ENCODE assay signal across 14 cellular contexts in genomic region chr3:158127250-158128219, GRCh38. TPM values are rescaled to one million over a fixed set of nuclear protein-coding genes. Genes with fewer than 3 reads are reported as not detected.
DNase-seq lines count a peak whose midpoint lies in the region; ATAC-seq and TF ChIP-seq lines count a peak whose summit lies in the region.
"Had no signal": no experiment of that assay in that cellular context is flagged by ENCODE, and none has a peak within 500 bp of the region (broad histone marks: within the 10 kb centered on the region; RNA-seq: fewer than 3 reads in every experiment).

No MANE protein-coding gene starts in this region.

- no peak overlapping the region for H3K23ac ChIP-seq in neuronal stem cell (ENCODE audit: low read depth, low read length, poor library complexity)

- no peak overlapping the region for H4K8ac ChIP-seq in neuronal stem cell (ENCODE audit: low read depth, low read length)

- H3K14ac ChIP-seq in neuronal stem cell (ENCODE audit: low read length): no peak overlapping the region

- no peak overlapping the region for H2BK5ac ChIP-seq in neuronal stem cell (ENCODE audit: low read length)

- POLR2A ChIA-PET in RWPE1 (lab: Yijun Ruan, JAX; ENCODE audit: low non-redundant PET): no interaction called here

- H3K36me3 Mint-ChIP-seq in HFFc6 (ENCODE audit: low read depth) (peaks cover 69% of the 10 kb centered on the region), neural progenitor cell (peaks cover 62% of the 10 kb centered on the region)

- no peak overlapping the region for H4K91ac ChIP-seq in neuronal stem cell (ENCODE audit: low read depth, low read length, poor library complexity)

- H3K4me3 Mint-ChIP-seq in HFFc6 (no peak overlapping the region), neural progenitor cell (no peak overlapping the region)

- H3K4me1 Mint-ChIP-seq in HFFc6 (ENCODE audit: low read depth) (peaks cover 7% of the 10 kb centered on the region), neural progenitor cell (no peaks in the 10 kb centered on the region)

- no peak overlapping the region for H2AK5ac ChIP-seq in neuronal stem cell (ENCODE audit: low read depth, low read length)

- H3K4ac ChIP-seq in neuronal stem cell (ENCODE audit: low read length): no peak overlapping the region

- no CpG with 5 or more reads among the region's 3 CpGs for WGBS in neuronal stem cell (ENCODE audit: extremely low coverage in 2 of 2, insufficient read length in 2 of 2, insufficient replicate concordance in 1 of 2), 2 donors

- H3K27me3 Mint-ChIP-seq in HFFc6 (ENCODE audit: insufficient read depth) (no peaks in the 10 kb centered on the region), neural progenitor cell (ENCODE audit: insufficient read depth, low read depth) (no peaks in the 10 kb centered on the region)

- H3K18ac ChIP-seq in neuronal stem cell (ENCODE audit: low read length): no peak overlapping the region

- H3K4me3 ChIP-seq in neural progenitor cell: no peak overlapping the region
- no peak overlapping the region for H3K4me3 ChIP-seq in neuronal stem cell (ENCODE audit: low read length in 2 of 2)
- H3K4me3 ChIP-seq: body of pancreas had no signal

- H2BK120ac ChIP-seq in neuronal stem cell (ENCODE audit: low read depth, low read length): no peak overlapping the region

- H3K79me2 ChIP-seq in neural progenitor cell (ENCODE audit: low read depth): peaks cover 5% of the 10 kb centered on the region

- ATAC-seq in GM19035 (IDR thresholded peaks at IDR 0.05; ENCODE audit: unreplicated experiment) (no peak), HG02884 (IDR thresholded peaks at IDR 0.05; ENCODE audit: unreplicated experiment) (no peak)
- ATAC-seq: body of pancreas had no signal

- H3K27ac Mint-ChIP-seq in HFFc6 (peak overlapping the region; percentile 20; the same call in 1 of the 2 replicates), neural progenitor cell (no peak overlapping the region)

- DNase-seq in EH (ENCODE audit: low read depth) (peak; percentile 46), HFFc6 (peak; percentile 13), RWPE1 (ENCODE audit: low spot score) (peak; percentile 36), fibroblast of peridontal ligament (ENCODE audit: extremely low read depth) (peak; percentile 31), neural progenitor cell (ENCODE audit: low spot score) (no peak), neuronal stem cell (ENCODE audit: low spot score) (no peak)
- DNase-seq: body of pancreas, COR-L47, NCI-H2081, retina had no signal

- H3K4me1 ChIP-seq in neural progenitor cell (no peaks in the 10 kb centered on the region), neuronal stem cell (ENCODE audit: control insufficient read depth in 2 of 2, insufficient read depth in 1 of 2, low read depth in 1 of 2, low read length in 2 of 2) (no peaks in the 10 kb centered on the region)
- H3K4me1 ChIP-seq: body of pancreas had no signal

- H3K9me3 ChIP-seq in neural progenitor cell (ENCODE audit: low read depth) (no peaks in the 10 kb centered on the region), neuronal stem cell (replicated peaks in 1 of 2; ENCODE audit: control insufficient read depth in 2 of 2, insufficient read depth in 1 of 2, low read depth in 1 of 2, low read length in 2 of 2) (peaks cover 0 to 13% of the 10 kb centered on the region in 2 donors)
- H3K9me3 ChIP-seq: body of pancreas had no signal

- H2AFZ ChIP-seq in neural progenitor cell (replicated peaks): no peak overlapping the region
- no peak overlapping the region for H2AFZ ChIP-seq in neuronal stem cell (ENCODE audit: low read length)

- H3K9ac ChIP-seq in neural progenitor cell (no peak overlapping the region), neuronal stem cell (ENCODE audit: low read depth, low read length, poor library complexity) (no peak overlapping the region)

- H3K27me3 ChIP-seq in neural progenitor cell (no peaks in the 10 kb centered on the region), neuronal stem cell (ENCODE audit: control insufficient read depth in 3 of 3, insufficient read depth in 3 of 3, low read depth in 1 of 3, low read length in 3 of 3) (no peaks in the 10 kb centered on the region)
- H3K27me3 ChIP-seq: body of pancreas had no signal

- H3F3A ChIP-seq in neural progenitor cell (ENCODE audit: low read depth): no peaks in the 10 kb centered on the region

- no peak overlapping the region for H2BK12ac ChIP-seq in neuronal stem cell (ENCODE audit: low read length)

- no peaks in the 10 kb centered on the region for H3K79me1 ChIP-seq in neuronal stem cell (ENCODE audit: low read depth, low read length)

- no peak overlapping the region for H3K4me2 ChIP-seq in neural progenitor cell
- H3K4me2 ChIP-seq in neuronal stem cell (ENCODE audit: insufficient read depth, low read length, poor library complexity, severe bottlenecking): no peak overlapping the region

- no peak overlapping the region for H2BK15ac ChIP-seq in neuronal stem cell (ENCODE audit: low read length)

- H4K20me1 ChIP-seq in neural progenitor cell (ENCODE audit: low read depth): no peaks in the 10 kb centered on the region

- H3K9me3 Mint-ChIP-seq in HFFc6: no peaks in the 10 kb centered on the region
- peaks cover 2% of the 10 kb centered on the region for H3K9me3 Mint-ChIP-seq in neural progenitor cell

- H3K27ac ChIP-seq in RWPE1: no peak overlapping the region
- no peak overlapping the region for H3K27ac ChIP-seq in neural progenitor cell
- no peak overlapping the region for H3K27ac ChIP-seq in neuronal stem cell (replicated peaks; ENCODE audit: low read length)
- H3K27ac ChIP-seq: body of pancreas had no signal

- CTCF ChIA-PET in RWPE1 (lab: Yijun Ruan, JAX): no interaction called here

- no peaks in the 10 kb centered on the region for H3K36me3 ChIP-seq in neural progenitor cell
- H3K36me3 ChIP-seq in neuronal stem cell (replicated peaks in 1 of 2; ENCODE audit: control insufficient read depth in 2 of 2, insufficient read depth in 2 of 2, low read length in 2 of 2): peaks cover 4 to 64% of the 10 kb centered on the region in 2 donors

- TF ChIP-seq CTCF in HFFc6 (IDR thresholded peaks at IDR 0.05) (no peak), RWPE1 (conservative IDR thresholded peaks at IDR 0.05; ENCODE audit: low read depth) (no peak), neural progenitor cell (IDR thresholded peaks at IDR 0.05) (no peak)

RNA-seq across cellular contexts. Expression of gene RSRC1, which starts 17.6 kb away (rescaled TPM):
- total RNA-seq in HFFc6 (2021; fragmentation: NEBNext Ultra II Directional; extraction: Animal tissue kit (Norgen Biotek cat#: 25700)): 10 to 100 TPM; 20.5 to 37.6 (median 33.0) TPM
- total RNA-seq in neural progenitor cell (ENCODE audit: low replicate concordance): 48.6 and 80.5 TPM in 2 replicates
- 42.5 TPM for polyA plus RNA-seq in neuronal stem cell (2013, experiment 1 of 2)
- polyA plus RNA-seq in neuronal stem cell (2013, experiment 2 of 2): 41.8 TPM

RNA-seq across cellular contexts. Expression of gene SHOX2, which starts 21.3 kb away (rescaled TPM):
- total RNA-seq in HFFc6 (2021; fragmentation: NEBNext Ultra II Directional; extraction: Animal tissue kit (Norgen Biotek cat#: 25700)): 10 to 100 TPM in 4 of 6 experiments, 1 to 10 TPM in 2; 7.3 to 19.1 (median 15.0) TPM
- total RNA-seq in neural progenitor cell (ENCODE audit: low replicate concordance): not detected in 2 replicates
- polyA plus RNA-seq in neuronal stem cell (2013, experiment 1 of 2): not detected
- not detected for polyA plus RNA-seq in neuronal stem cell (2013, experiment 2 of 2)
- total RNA-seq: epithelial cell of proximal tubule, mucosa of gallbladder had no signal

Comparison
In these comparisons a context has a peak if more than half of its experiments do, and no peak if none do; other contexts are left out.
1. DNase-seq: peak in EH (single experiment), HFFc6 (single experiment), RWPE1 (single experiment) and fibroblast of peridontal ligament (single experiment); none in neural progenitor cell (single experiment) and neuronal stem cell (single experiment).